Comparison of ENCODE assay signal across 8 cellular contexts in genomic region chr19:18417250-18418033, GRCh38. TPM values are rescaled to one million over a fixed set of nuclear protein-coding genes. Genes with fewer than 3 reads are reported as not detected.
A peak's percentile ranks its signal among the peaks of the same experiment; 100 is the strongest.
DNase-seq lines count a peak whose midpoint lies in the region; ATAC-seq and TF ChIP-seq lines count a peak whose summit lies in the region.

No MANE protein-coding gene starts in this region.

- H3K4me1 Mint-ChIP-seq in activated CD8-positive, alpha-beta T cell treated with anti-CD3 and anti-CD28 coated beads, Interleukin-2, amount 10 ng/mL, durations not matched to agents 7 days and 5 days (ENCODE audit: low read depth) = peaks cover 74% of the 10 kb centered on the region
- H3K4me1 Mint-ChIP-seq in natural killer cell = peaks cover 60 to 75% of the 10 kb centered on the region in 2 donors

- no peaks in the 10 kb centered on the region for H3K9me3 Mint-ChIP-seq in activated CD8-positive, alpha-beta T cell treated with anti-CD3 and anti-CD28 coated beads, Interleukin-2, amount 10 ng/mL, durations not matched to agents 7 days and 5 days (ENCODE audit: insufficient read depth)
- H3K9me3 Mint-ChIP-seq in natural killer cell = no peaks in the 10 kb centered on the region

- CTCF ChIA-PET in activated CD8-positive, alpha-beta T cell treated with anti-CD3 and anti-CD28 coated beads, Interleukin-2, amount 10 ng/mL, durations not matched to agents 7 days and 5 days (lab: Charles Lee) = interaction anchor here (0.7 to 9.3 kb wide), 8 partner anchors 29 to 225 kb away, joined by 3 to 110 read pairs (median 7); partner anchors contain the start of genes JUND, LSM4 and MPV17L2

- H3K4me3 ChIP-seq in GM06990 (replicated peaks; ENCODE audit: low read depth, low read length) = peak overlapping the region; percentile 33
- H3K4me3 ChIP-seq in fibroblast of the aortic adventitia (ENCODE audit: low read depth, low read length) = peak overlapping the region; percentile 50

- TF ChIP-seq CTCF in GM06990 (IDR thresholded peaks at IDR 0.05; ENCODE audit: insufficient read depth, low read length, poor library complexity, severe bottlenecking) = no peak
- no peak for TF ChIP-seq CTCF in fibroblast of the aortic adventitia (IDR thresholded peaks at IDR 0.05; ENCODE audit: insufficient read depth, low read length)
- no peak for TF ChIP-seq CTCF in natural killer cell (IDR thresholded peaks at IDR 0.05)

- H3K36me3 Mint-ChIP-seq in activated CD8-positive, alpha-beta T cell treated with anti-CD3 and anti-CD28 coated beads, Interleukin-2, amount 10 ng/mL, durations not matched to agents 7 days and 5 days (ENCODE audit: low read depth) = peaks cover 15% of the 10 kb centered on the region
- H3K36me3 Mint-ChIP-seq in natural killer cell = no peaks in the 10 kb centered on the region

- H3K27me3 Mint-ChIP-seq in activated CD8-positive, alpha-beta T cell treated with anti-CD3 and anti-CD28 coated beads, Interleukin-2, amount 10 ng/mL, durations not matched to agents 7 days and 5 days (ENCODE audit: low read depth) = no peaks in the 10 kb centered on the region
- H3K27me3 Mint-ChIP-seq in natural killer cell (ENCODE audit: low read depth in 2 of 2) = no peaks in the 10 kb centered on the region

- in situ Hi-C loops in ACHN (cut with HindIII; ENCODE audit: low pct_ligation_motif_present, low pct_unique_long_range_greater_than_20kb, low sequenced_read_pairs) = no loop called here

- H3K36me3 ChIP-seq in GM06990 (ENCODE audit: control insufficient read depth, insufficient read depth, low read length) = no peaks in the 10 kb centered on the region

- peak; percentile 9 for ATAC-seq in activated CD8-positive, alpha-beta T cell treated with anti-CD3 and anti-CD28 coated beads, Interleukin-2, amount 10 ng/mL, durations not matched to agents 7 days and 5 days
- peak in 1 of 3 donors; percentile 4 for ATAC-seq in natural killer cell

- peak; percentile 84 for DNase-seq in ACHN
- peak; percentile 76 for DNase-seq in GM06990 (ENCODE audit: extremely low read depth, insufficient read length)
- DNase-seq in NCI-H2171 treated with DMSO at 0.1 percent for 48 hours (lab: John Stamatoyannopoulos, UW) = peak; percentile 60
- peak; percentile 61 for DNase-seq in activated CD8-positive, alpha-beta T cell treated with anti-CD3 and anti-CD28 coated beads, Interleukin-2, amount 10 ng/mL, durations not matched to agents 7 days and 5 days
- peak; percentile 72 for DNase-seq in fibroblast of the aortic adventitia (ENCODE audit: low read depth)
- no peak for DNase-seq in natural killer cell
- no peak for DNase-seq in NCI-H128 (lab: John Stamatoyannopoulos, UW; ENCODE audit: unreplicated experiment)
- no peak for DNase-seq in occipital lobe (lab: John Stamatoyannopoulos, UW)

- intact Hi-C loops in natural killer cell (cut with micrococcal nuclease) = loop anchor here (5.0 kb wide), 3 partner anchors 40 to 225 kb away; partner anchors contain the start of gene MPV17L2

- H3K27me3 ChIP-seq in GM06990 (replicated peaks; ENCODE audit: control insufficient read depth, insufficient read depth, low read length) = no peaks in the 10 kb centered on the region

- POLR2A ChIA-PET in activated CD8-positive, alpha-beta T cell treated with anti-CD3 and anti-CD28 coated beads, Interleukin-2, amount 10 ng/mL, durations not matched to agents 7 days and 5 days (lab: Charles Lee) = interaction anchor here (0.6 to 5.6 kb wide), 7 partner anchors 11 to 180 kb away, joined by 4 to 61 read pairs (median 5); partner anchors contain the start of genes JUND and LSM4

- H3K27ac Mint-ChIP-seq in activated CD8-positive, alpha-beta T cell treated with anti-CD3 and anti-CD28 coated beads, Interleukin-2, amount 10 ng/mL, durations not matched to agents 7 days and 5 days = peak overlapping the region; percentile 94
- peak overlapping the region; percentile 91 to 97 for H3K27ac Mint-ChIP-seq in natural killer cell

- peak overlapping the region; percentile 74 for H3K4me3 Mint-ChIP-seq in activated CD8-positive, alpha-beta T cell treated with anti-CD3 and anti-CD28 coated beads, Interleukin-2, amount 10 ng/mL, durations not matched to agents 7 days and 5 days
- H3K4me3 Mint-ChIP-seq in natural killer cell = peak overlapping the region; percentile 86

RNA-seq across cellular contexts. Expression of gene SSBP4, which starts 1.8 kb away (rescaled TPM):
- total RNA-seq in activated CD8-positive, alpha-beta T cell treated with anti-CD3 and anti-CD28 coated beads, Interleukin-2, amount 10 ng/mL, durations not matched to agents 7 days and 5 days = 100 to 1,000 TPM; 198 to 204 TPM
- total RNA-seq in fibroblast of the aortic adventitia (ENCODE audit: low replicate concordance) (66.7 and 76.4 TPM in 2 replicates), natural killer cell (100 to 1,000 TPM; 137 to 169 (median 158) TPM), occipital lobe (75.6 TPM)

RNA-seq across cellular contexts. Expression of gene LRRC25, which starts 20.0 kb away (rescaled TPM):
- total RNA-seq in activated CD8-positive, alpha-beta T cell treated with anti-CD3 and anti-CD28 coated beads, Interleukin-2, amount 10 ng/mL, durations not matched to agents 7 days and 5 days = under 1 TPM; 0.53 to 0.68 TPM
- total RNA-seq in fibroblast of the aortic adventitia (ENCODE audit: low replicate concordance) = 0.09 TPM in 1 of 2 replicates, not detected in the other
- 10 to 100 TPM in 2 of 3 donors, 1 to 10 TPM in 1; 3.9 to 28.2 (median 12.0) TPM for total RNA-seq in natural killer cell
- 0.78 TPM for total RNA-seq in occipital lobe

RNA-seq across cellular contexts. Expression of gene ISYNA1, which starts 20.5 kb away (rescaled TPM):
- 10 to 100 TPM; 26.7 to 33.5 TPM for total RNA-seq in activated CD8-positive, alpha-beta T cell treated with anti-CD3 and anti-CD28 coated beads, Interleukin-2, amount 10 ng/mL, durations not matched to agents 7 days and 5 days
- 6.3 and 42.1 TPM in 2 replicates for total RNA-seq in fibroblast of the aortic adventitia (ENCODE audit: low replicate concordance)
- 10 to 100 TPM; 39.7 to 53.6 (median 40.1) TPM for total RNA-seq in natural killer cell
- 95.1 TPM for total RNA-seq in occipital lobe

RNA-seq across cellular contexts. Expression of gene GDF15, which starts 31.5 kb away (rescaled TPM):
- not detected for total RNA-seq in activated CD8-positive, alpha-beta T cell treated with anti-CD3 and anti-CD28 coated beads, Interleukin-2, amount 10 ng/mL, durations not matched to agents 7 days and 5 days
- total RNA-seq in fibroblast of the aortic adventitia (ENCODE audit: low replicate concordance) (23.8 and 27.6 TPM in 2 replicates), natural killer cell (1 to 10 TPM in 1 of 3 donors, under 1 TPM in 1, not detected in 1; 0.85 to 1.5 TPM), occipital lobe (not detected)

Comparison
In these comparisons a context has a peak if more than half of its experiments do, and no peak if none do; other contexts are left out.
1. DNase-seq: peak in ACHN (single experiment), GM06990 (single experiment), NCI-H2171 treated with DMSO at 0.1 percent for 48 hours (single experiment), activated CD8-positive, alpha-beta T cell treated with anti-CD3 and anti-CD28 coated beads, Interleukin-2, amount 10 ng/mL, durations not matched to agents 7 days and 5 days (single experiment) and fibroblast of the aortic adventitia (single experiment); none in natural killer cell (single experiment), NCI-H128 (single experiment) and occipital lobe (single experiment).